8 cellular contexts compared by ENCODE assay signal in genomic region chr20:63955846-63956663, GRCh38. TPM values are rescaled to one million over a fixed set of nuclear protein-coding genes. Genes with fewer than 3 reads are reported as not detected.
A peak's percentile ranks its signal among the peaks of the same experiment; 100 is the strongest.
DNase-seq lines count a peak whose midpoint lies in the region; ATAC-seq, FAIRE-seq and TF ChIP-seq lines count a peak whose summit lies in the region.

Gene UCKL1, minus strand, starts transcription at chr20:63956416. Its CDS starts 44 bp downstream, at chr20:63956372.

- peak; percentile 78 for TF ChIP-seq POLR2A in GM12891 (IDR thresholded peaks at IDR 0.05; ENCODE audit: low read depth, low read length)

- peak within 1 kb of the TSS; percentile 86 for H3K27ac Mint-ChIP-seq in T-helper 2 cell treated with Interferon-gamma antibody and Interleukin-4, amounts not matched to agents 5 μg/mL and 100 μg/mL, for 36 hours

- H3K4me3 Mint-ChIP-seq in T-helper 2 cell treated with Interferon-gamma antibody and Interleukin-4, amounts not matched to agents 5 μg/mL and 100 μg/mL, for 36 hours, result peak within 1 kb of the TSS; percentile 82

- H3K9me3 Mint-ChIP-seq in T-helper 2 cell treated with Interferon-gamma antibody and Interleukin-4, amounts not matched to agents 5 μg/mL and 100 μg/mL, for 36 hours, result no peaks in the 10 kb centered on the region

- no peaks in the 10 kb centered on the region for H3K27me3 Mint-ChIP-seq in T-helper 2 cell treated with Interferon-gamma antibody and Interleukin-4, amounts not matched to agents 5 μg/mL and 100 μg/mL, for 36 hours (ENCODE audit: low read depth)

- peak within 1 kb of the TSS; percentile 94 for H3K4me3 ChIP-seq in astrocyte of the cerebellum (ENCODE audit: low read depth, low read length)

- ATAC-seq in HG02571 (IDR thresholded peaks at IDR 0.05; ENCODE audit: unreplicated experiment), result peak; percentile 64

- in situ Hi-C loops in astrocyte of the cerebellum (cut with HindIII; ENCODE audit: low sequenced_read_pairs), result no loop called here

- peaks cover 23% of the 10 kb centered on the region for H3K4me1 Mint-ChIP-seq in T-helper 2 cell treated with Interferon-gamma antibody and Interleukin-4, amounts not matched to agents 5 μg/mL and 100 μg/mL, for 36 hours (ENCODE audit: low read depth)

- peaks cover 11% of the 10 kb centered on the region for H3K36me3 Mint-ChIP-seq in T-helper 2 cell treated with Interferon-gamma antibody and Interleukin-4, amounts not matched to agents 5 μg/mL and 100 μg/mL, for 36 hours (ENCODE audit: low read depth)

- FAIRE-seq in GM12891 (lab: Jason Lieb, UNC), result peak; percentile 51

- TF ChIP-seq CTCF in astrocyte of the cerebellum (IDR thresholded peaks at IDR 0.05; ENCODE audit: low read depth, low read length, missing control alignments), result no peak

- DNase-seq in GM12891 (ENCODE audit: insufficient read length, low spot score) (peak; percentile 97), NCI-H1048 (lab: John Stamatoyannopoulos, UW) (peak; percentile 69), astrocyte of the cerebellum (ENCODE audit: low read depth) (peak; percentile 80), hepatic stellate cell (ENCODE audit: low spot score) (peak; percentile 94), retina (peak; percentile 94), cortex of kidney (lab: John Stamatoyannopoulos, UW) (no peak)
- DNase-seq in T-helper 2 cell treated with Interferon-gamma antibody and Interleukin-4, amounts not matched to agents 5 μg/mL and 100 μg/mL, for 36 hours (ENCODE audit: low spot score), result peak; percentile 89

TF ChIP-seq in GM12891, 5 proteins besides CTCF, POLR2A, EP300 and RAD21:
- TF ChIP-seq POLR2AphosphoS5 (IDR thresholded peaks at IDR 0.05; ENCODE audit: low read depth, low read length) (peak; percentile 73; the same call in 1 of the 2 replicates), TAF1 (IDR thresholded peaks at IDR 0.05; ENCODE audit: low read depth, low read length) (peak; percentile 53), PAX5 (IDR thresholded peaks at IDR 0.05; ENCODE audit: insufficient read depth, low read length, severe bottlenecking) (no peak)

RNA-seq across cellular contexts. Expression of gene UCKL1, which starts in this region (rescaled TPM):
- 21.2 TPM for polyA plus RNA-seq in GM12891 (2012; ENCODE audit: low read depth, missing spikeins)
